Comparison of ENCODE assay signal across 3 cellular contexts in the genomic region with DNA sequence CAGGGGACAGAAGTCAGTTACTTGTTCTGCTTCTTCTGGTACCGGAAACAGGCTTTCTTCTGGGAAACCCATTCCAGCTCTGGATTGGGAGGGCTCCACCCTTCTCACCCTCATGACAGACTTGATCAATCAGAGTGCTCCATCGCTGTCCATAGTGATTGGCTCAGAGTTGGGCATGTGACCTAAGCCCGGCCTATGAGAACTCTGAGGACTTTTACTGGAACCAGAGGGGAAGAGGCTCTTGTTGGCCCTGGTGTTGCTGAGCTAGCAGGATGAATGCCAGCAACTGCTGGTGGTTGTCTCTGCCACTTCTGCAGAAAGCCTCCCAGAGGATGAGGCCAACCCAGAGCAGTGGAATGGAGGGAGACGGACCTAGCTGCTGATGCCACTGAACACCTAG.
TF ChIP-seq lines count a peak whose summit lies in the region.

No MANE protein-coding gene starts in this region.

TF ChIP-seq in A549, 52 proteins besides CTCF, POLR2A, EP300 and RAD21:
- TF ChIP-seq, protein P1, sequence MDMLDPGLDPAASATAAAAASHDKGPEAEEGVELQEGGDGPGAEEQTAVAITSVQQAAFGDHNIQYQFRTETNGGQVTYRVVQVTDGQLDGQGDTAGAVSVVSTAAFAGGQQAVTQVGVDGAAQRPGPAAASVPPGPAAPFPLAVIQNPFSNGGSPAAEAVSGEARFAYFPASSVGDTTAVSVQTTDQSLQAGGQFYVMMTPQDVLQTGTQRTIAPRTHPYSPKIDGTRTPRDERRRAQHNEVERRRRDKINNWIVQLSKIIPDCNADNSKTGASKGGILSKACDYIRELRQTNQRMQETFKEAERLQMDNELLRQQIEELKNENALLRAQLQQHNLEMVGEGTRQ (IDR thresholded peaks at IDR 0.05) = peak; percentile 63
- TF ChIP-seq ESRRA (IDR thresholded peaks at IDR 0.05; ENCODE audit: borderline replicate concordance, low read length) = no peak

TF ChIP-seq in Ishikawa, 13 proteins besides CTCF, POLR2A, EP300 and RAD21:
- TF ChIP-seq, protein P2, sequence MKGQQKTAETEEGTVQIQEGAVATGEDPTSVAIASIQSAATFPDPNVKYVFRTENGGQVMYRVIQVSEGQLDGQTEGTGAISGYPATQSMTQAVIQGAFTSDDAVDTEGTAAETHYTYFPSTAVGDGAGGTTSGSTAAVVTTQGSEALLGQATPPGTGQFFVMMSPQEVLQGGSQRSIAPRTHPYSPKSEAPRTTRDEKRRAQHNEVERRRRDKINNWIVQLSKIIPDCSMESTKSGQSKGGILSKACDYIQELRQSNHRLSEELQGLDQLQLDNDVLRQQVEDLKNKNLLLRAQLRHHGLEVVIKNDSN (IDR thresholded peaks at IDR 0.05) = peak; percentile 87
- TF ChIP-seq NFIC (IDR thresholded peaks at IDR 0.05) = no peak
TF ChIP-seq in Ishikawa: peak in this region for 1.

TF ChIP-seq in HepG2, 621 proteins besides CTCF, POLR2A, EP300 and RAD21:
- TF ChIP-seq ZNF761 (CRISPR knock-in tag; conservative IDR thresholded peaks at IDR 0.05) = no peak
- peak; percentile 69 for TF ChIP-seq NFYB (CRISPR knock-in tag; IDR thresholded peaks at IDR 0.05)
- TF ChIP-seq, protein P1 (IDR thresholded peaks at IDR 0.05; ENCODE audit: low read depth, low read length) = peak; percentile 62
- TF ChIP-seq, protein P1 (CRISPR knock-in tag; IDR thresholded peaks at IDR 0.05; ENCODE audit: borderline replicate concordance) = peak; percentile 69; the same call in 1 of the 2 replicates
- peak; percentile 72 for TF ChIP-seq NFYC (CRISPR knock-in tag; IDR thresholded peaks at IDR 0.05)
- no peak for TF ChIP-seq GLMP (CRISPR knock-in tag; IDR thresholded peaks at IDR 0.05; ENCODE audit: borderline replicate concordance)
- TF ChIP-seq ZNF329 (CRISPR knock-in tag; IDR thresholded peaks at IDR 0.05; ENCODE audit: low read depth) = peak; percentile 76; the same call in 1 of the 2 replicates
- TF ChIP-seq ZNF598 (CRISPR knock-in tag; IDR thresholded peaks at IDR 0.05; ENCODE audit: borderline replicate concordance) = no peak
